In genomic region chrX:132022115-132022862, GRCh38 we compare ENCODE assay signal across 8 cellular contexts. TPM values are rescaled to one million over a fixed set of nuclear protein-coding genes. Genes with fewer than 3 reads are reported as not detected.
DNase-seq lines count a peak whose midpoint lies in the region; ATAC-seq and TF ChIP-seq lines count a peak whose summit lies in the region.

No MANE protein-coding gene starts in this region.

- peak overlapping the region; percentile 90 for H3K4me3 Mint-ChIP-seq in activated T-cell treated with anti-CD3 and anti-CD28 coated beads, Interleukin-2, amount 50 U/mL, for 4 hours
- H3K4me3 Mint-ChIP-seq in activated CD4-positive, alpha-beta T cell treated with anti-CD3 and anti-CD28 coated beads, Interleukin-2, amount 10 ng/mL, durations not matched to agents 24 days and 14 days, result peak overlapping the region; percentile 95

- peak overlapping the region; percentile 95 for H3K27ac Mint-ChIP-seq in activated CD4-positive, alpha-beta T cell treated with anti-CD3 and anti-CD28 coated beads, Interleukin-2, amount 10 ng/mL, durations not matched to agents 24 days and 14 days

- H3K36me3 Mint-ChIP-seq in activated T-cell treated with anti-CD3 and anti-CD28 coated beads, Interleukin-2, amount 50 U/mL, for 4 hours (ENCODE audit: insufficient read depth), result peaks cover under 1% of the 10 kb centered on the region
- peaks cover 5% of the 10 kb centered on the region for H3K36me3 Mint-ChIP-seq in activated CD4-positive, alpha-beta T cell treated with anti-CD3 and anti-CD28 coated beads, Interleukin-2, amount 10 ng/mL, durations not matched to agents 24 days and 14 days (ENCODE audit: low read depth)

- peaks cover 29% of the 10 kb centered on the region for H3K4me1 Mint-ChIP-seq in activated T-cell treated with anti-CD3 and anti-CD28 coated beads, Interleukin-2, amount 50 U/mL, for 4 hours (ENCODE audit: low read depth)
- H3K4me1 Mint-ChIP-seq in activated CD4-positive, alpha-beta T cell treated with anti-CD3 and anti-CD28 coated beads, Interleukin-2, amount 10 ng/mL, durations not matched to agents 24 days and 14 days, result peaks cover 17% of the 10 kb centered on the region

- DNase-seq in activated T-cell treated with anti-CD3 and anti-CD28 coated beads, Interleukin-2, amount 50 U/mL, for 4 hours, result no peak
- no peak for DNase-seq in activated T-cell treated with anti-CD3 and anti-CD28 coated beads, Interleukin-2, amount 50 U/mL, for 1 hour
- peak; percentile 68 for DNase-seq in activated CD4-positive, alpha-beta T cell treated with anti-CD3 and anti-CD28 coated beads, Interleukin-2, amount 10 ng/mL, durations not matched to agents 24 days and 14 days
- DNase-seq in fibroblast of villous mesenchyme (ENCODE audit: low read depth), result no peak
- DNase-seq in skeletal muscle cell (ENCODE audit: low read depth), result no peak
- no peak for DNase-seq in T1000 (lab: John Stamatoyannopoulos, UW)

- peak overlapping the region; percentile 65 for H3K4me3 ChIP-seq in fibroblast of villous mesenchyme (ENCODE audit: low read depth, low read length)
- peak overlapping the region; percentile 75 for H3K4me3 ChIP-seq in skeletal muscle cell (ENCODE audit: low read depth, low read length)

- TF ChIP-seq CTCF in fibroblast of villous mesenchyme (IDR thresholded peaks at IDR 0.05; ENCODE audit: insufficient read depth, low read depth, low read length), result no peak

- H3K27me3 Mint-ChIP-seq in activated T-cell treated with anti-CD3 and anti-CD28 coated beads, Interleukin-2, amount 50 U/mL, for 4 hours (ENCODE audit: low read depth), result no peaks in the 10 kb centered on the region
- H3K27me3 Mint-ChIP-seq in activated CD4-positive, alpha-beta T cell treated with anti-CD3 and anti-CD28 coated beads, Interleukin-2, amount 10 ng/mL, durations not matched to agents 24 days and 14 days, result no peaks in the 10 kb centered on the region

- ATAC-seq in activated T-cell treated with anti-CD3 and anti-CD28 coated beads, Interleukin-2, amount 50 U/mL, for 4 hours, result peak in 1 of 2 donors; percentile 10
- ATAC-seq in HG03354 (IDR thresholded peaks at IDR 0.05; ENCODE audit: poor library complexity, severe bottlenecking, unreplicated experiment) (peak; percentile 19), HG02623 (IDR thresholded peaks at IDR 0.05; ENCODE audit: unreplicated experiment) (no peak)

- intact Hi-C loops in activated CD4-positive, alpha-beta T cell treated with anti-CD3 and anti-CD28 coated beads, Interleukin-2, amount 10 ng/mL, durations not matched to agents 24 days and 14 days (cut with micrococcal nuclease), result loop anchor here (2.0 to 10.0 kb wide), 4 partner anchors 35 to 467 kb away; partner anchors contain the start of gene MBNL3

- no peaks in the 10 kb centered on the region for H3K9me3 Mint-ChIP-seq in activated T-cell treated with anti-CD3 and anti-CD28 coated beads, Interleukin-2, amount 50 U/mL, for 4 hours
- no peaks in the 10 kb centered on the region for H3K9me3 Mint-ChIP-seq in activated CD4-positive, alpha-beta T cell treated with anti-CD3 and anti-CD28 coated beads, Interleukin-2, amount 10 ng/mL, durations not matched to agents 24 days and 14 days

RNA-seq across cellular contexts. Expression of gene STK26, which starts 0.8 kb away (rescaled TPM):
- 10 to 100 TPM; 42.7 to 51.9 (median 50.7) TPM for total RNA-seq in activated T-cell treated with anti-CD3 and anti-CD28 coated beads, Interleukin-2, amount 50 U/mL, for 4 hours
- total RNA-seq in activated CD4-positive, alpha-beta T cell treated with anti-CD3 and anti-CD28 coated beads, Interleukin-2, amount 10 ng/mL, durations not matched to agents 24 days and 14 days, result 66.0 and 72.5 TPM in 2 replicates
- total RNA-seq in fibroblast of villous mesenchyme, result 4.8 and 9.1 TPM in 2 replicates
